ENCODE assay signal across 9 cellular contexts in genomic region chr3:42746455-42747450, GRCh38. TPM values are rescaled to one million over a fixed set of nuclear protein-coding genes. Genes with fewer than 3 reads are reported as not detected.
DNase-seq lines count a peak whose midpoint lies in the region; ATAC-seq, FAIRE-seq and TF ChIP-seq lines count a peak whose summit lies in the region.
"Had no signal": no experiment of that assay in that cellular context is flagged by ENCODE, and none has a peak within 500 bp of the region (broad histone marks: within the 10 kb centered on the region; RNA-seq: fewer than 3 reads in every experiment).

No MANE protein-coding gene starts in this region.

- H3K27ac ChIP-seq in caudate nucleus (ENCODE audit: low read depth, low read length) (peak overlapping the region; percentile 92), lower lobe of right lung (peak overlapping the region; percentile 43), PC-9 (no peak overlapping the region)

- H3K36me3 ChIP-seq in lower lobe of right lung (no peaks in the 10 kb centered on the region), PC-9 (ENCODE audit: low read depth) (no peaks in the 10 kb centered on the region)

- ATAC-seq in lower lobe of right lung = peak; percentile 65 to 68
- ATAC-seq in GM21786 (IDR thresholded peaks at IDR 0.05; ENCODE audit: unreplicated experiment) = no peak

- no peak for TF ChIP-seq CTCF in lower lobe of right lung (IDR thresholded peaks at IDR 0.05)
- TF ChIP-seq CTCF in PC-9 (conservative IDR thresholded peaks at IDR 0.05) = no peak

- no TSS peak for BruUV-seq in PC-9 (replicated peaks; lab: Mats Ljungman, UMichigan)

- POLR2A ChIA-PET in PC-9 (lab: Charles Lee; ENCODE audit: unreplicated experiment) = no interaction called here

- H3K27me3 ChIP-seq in lower lobe of right lung (ENCODE audit: low read depth) (no peaks in the 10 kb centered on the region), PC-9 (ENCODE audit: insufficient read depth, low read depth) (no peaks in the 10 kb centered on the region)

- H3K4me2 ChIP-seq in PC-9 = no peak overlapping the region

- H3K79me2 ChIP-seq in PC-9 (ENCODE audit: low read depth) = no peaks in the 10 kb centered on the region

- peaks cover 21% of the 10 kb centered on the region for H3K4me1 ChIP-seq in lower lobe of right lung
- 0 out of 2 replicates have a peak, but pooled peaks cover 12% of the 10 kb centered on the region for H3K4me1 ChIP-seq in PC-9 (replicated peaks; ENCODE audit: insufficient read depth)

- 0 out of 2 replicates have a peak, but pooled peaks cover 3% of the 10 kb centered on the region for H3F3A ChIP-seq in PC-9 (ENCODE audit: insufficient read depth, low read depth)

- CTCF ChIA-PET in PC-9 (lab: Charles Lee) = no interaction called here

- intact Hi-C loops in lower lobe of right lung (cut with DNase I) = no loop called here
- intact Hi-C loops in PC-9 (cut with micrococcal nuclease; ENCODE audit: unreplicated experiment) = no loop called here

- H3K9me3 ChIP-seq in lower lobe of right lung (no peaks in the 10 kb centered on the region), PC-9 (ENCODE audit: insufficient read depth, low read depth) (no peaks in the 10 kb centered on the region)

- no peaks in the 10 kb centered on the region for H4K20me1 ChIP-seq in PC-9 (ENCODE audit: insufficient read depth)

- peak; percentile 20 for FAIRE-seq in urothelium cell line (lab: Jason Lieb, UNC)

- DNase-seq in activated effector memory CD4-positive, alpha-beta T cell treated with anti-CD3 and anti-CD28 coated beads, Interleukin-2, amount 50 U/mL, for 16 hours = peak; percentile 54
- no peak for DNase-seq in activated effector memory CD4-positive, alpha-beta T cell treated with Interleukin-2 at 50 U/mL for 16 hours
- DNase-seq in caudate nucleus (lab: John Stamatoyannopoulos, UW) = peak in 17 of 61 donors; percentile 26 to 82 (median 40)
- no peak for DNase-seq in lower lobe of right lung
- no peak for DNase-seq in urothelium cell line (ENCODE audit: low spot score)
- no peak for DNase-seq in NCI-H2081 (lab: John Stamatoyannopoulos, UW)
- no peak for DNase-seq in PC-9

- no peak overlapping the region for H3K4me3 ChIP-seq in lower lobe of right lung
- no peak overlapping the region for H3K4me3 ChIP-seq in PC-9

- no peak overlapping the region for H2AFZ ChIP-seq in PC-9

- no peaks in the 10 kb centered on the region for H3K9me2 ChIP-seq in PC-9 (ENCODE audit: insufficient read depth)

RNA-seq across cellular contexts. Expression of gene CCDC13, which starts 26.3 kb away (rescaled TPM):
- total RNA-seq in lower lobe of right lung (2.5 TPM), PC-9 (2021) (0.41 TPM in 1 of 2 replicates, not detected in the other)

RNA-seq across cellular contexts. Expression of gene HHATL, which starts 44.2 kb away (rescaled TPM):
- total RNA-seq in lower lobe of right lung (1.0 TPM), PC-9 (2021) (not detected in 2 replicates)
- total RNA-seq: epithelial cell of proximal tubule had no signal

RNA-seq across cellular contexts. Expression of gene HIGD1A, which starts 57.5 kb away (rescaled TPM):
- 83.8 TPM for total RNA-seq in lower lobe of right lung
- total RNA-seq in PC-9 (2021) = 48.2 and 69.7 TPM in 2 replicates
